Comparison of ENCODE assay signal across 27 cellular contexts in the genomic region with DNA sequence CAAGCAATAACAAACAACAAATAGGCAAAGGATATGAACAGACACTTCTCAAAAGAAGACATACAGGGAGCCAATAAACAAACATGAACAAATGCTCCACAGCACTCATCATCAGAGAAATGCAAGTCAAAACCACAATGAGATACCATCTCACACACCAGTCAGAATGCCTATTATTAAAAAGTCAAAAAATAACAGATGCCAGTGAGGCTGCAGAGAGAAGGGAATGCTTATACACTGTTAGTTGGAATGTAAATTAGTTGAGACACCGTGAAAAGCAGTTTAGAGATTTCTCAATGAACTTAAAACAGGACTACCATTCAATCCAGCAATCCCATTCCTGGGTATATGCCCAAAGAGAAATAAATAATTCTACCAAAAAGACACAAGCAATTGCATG.
"Had no signal": no experiment of that assay in that cellular context is flagged by ENCODE, and none has a peak within 500 bp of the region (broad histone marks: within the 10 kb centered on the region; RNA-seq: fewer than 3 reads in every experiment).

No MANE protein-coding gene starts in this region.

- H3K9me3 ChIP-seq: gastroesophageal sphincter, left lung, prostate gland, right atrium auricular region, stomach, thyroid gland, vagina had no signal

- H3K27me3 ChIP-seq: gastroesophageal sphincter, heart left ventricle, hepatocyte, left lung, right atrium auricular region, stomach, thyroid gland, vagina had no signal

- H3K36me3 Mint-ChIP-seq: stimulated activated effector memory CD8-positive, alpha-beta T cell treated with anti-CD3 and anti-CD28 coated beads, Interleukin-12 subunit alpha, Interleukin-12 subunit beta, amount 100 ng/mL, for 72 hours had no signal

- ATAC-seq: esophagus mucosa; gastroesophageal sphincter; heart left ventricle; left cardiac atrium; left lung; naive thymus-derived CD8-positive, alpha-beta T cell; sciatic nerve; stimulated activated effector memory CD8-positive, alpha-beta T cell treated with anti-CD3 and anti-CD28 coated beads, Interleukin-12 subunit alpha, Interleukin-12 subunit beta, amount 100 ng/mL, for 72 hours had no signal

- DNase-seq: effector CD8-positive, alpha-beta T cell; endodermal cell; foreskin fibroblast; heart left ventricle; left cardiac atrium; left lung; mesendoderm; midbrain; naive thymus-derived CD8-positive, alpha-beta T cell; nephron progenitor cell; nucleus accumbens; stimulated activated CD4-positive, alpha-beta T cell treated with anti-CD3 and anti-CD28 coated beads, Interleukin-2, amount 100 ng/mL, for 24 hours; stimulated activated CD4-positive, alpha-beta T cell treated with anti-CD3 and anti-CD28 coated beads, Interleukin-4, amount 100 ng/mL, for 24 hours; stimulated activated naive CD4-positive, alpha-beta T cell treated with Interleukin-2 at 50 U/mL for 16 hours; stomach; thyroid gland; trophoblast cell had no signal

- H2AFZ ChIP-seq: hepatocyte had no signal

- H3K27me3 Mint-ChIP-seq: dendritic cell treated with granulocyte-macrophage colony-stimulating factor and Interleukin-4, amounts not matched to agents 40 ng/mL and 50 ng/mL, for 4 days; naive thymus-derived CD8-positive, alpha-beta T cell had no signal

- H3K27ac Mint-ChIP-seq: dendritic cell treated with granulocyte-macrophage colony-stimulating factor and Interleukin-4, amounts not matched to agents 40 ng/mL and 50 ng/mL, for 4 days; endodermal cell; naive thymus-derived CD8-positive, alpha-beta T cell; nephron progenitor cell; stimulated activated effector memory CD8-positive, alpha-beta T cell treated with anti-CD3 and anti-CD28 coated beads, Interleukin-12 subunit alpha, Interleukin-12 subunit beta, amount 100 ng/mL, for 72 hours had no signal

- H3K4me3 ChIP-seq: gastroesophageal sphincter, heart left ventricle, hepatocyte, left lung, prostate gland, right atrium auricular region, stomach, thyroid gland, vagina had no signal

- H3K36me3 ChIP-seq: gastroesophageal sphincter, heart left ventricle, left lung, prostate gland, right atrium auricular region, stomach, thyroid gland, vagina had no signal

- H3K4me3 Mint-ChIP-seq: dendritic cell treated with granulocyte-macrophage colony-stimulating factor and Interleukin-4, amounts not matched to agents 40 ng/mL and 50 ng/mL, for 4 days; endodermal cell; naive thymus-derived CD8-positive, alpha-beta T cell; nephron progenitor cell; stimulated activated effector memory CD8-positive, alpha-beta T cell treated with anti-CD3 and anti-CD28 coated beads, Interleukin-12 subunit alpha, Interleukin-12 subunit beta, amount 100 ng/mL, for 72 hours had no signal

- H3K4me1 Mint-ChIP-seq: naive thymus-derived CD8-positive, alpha-beta T cell; nephron progenitor cell; stimulated activated effector memory CD8-positive, alpha-beta T cell treated with anti-CD3 and anti-CD28 coated beads, Interleukin-12 subunit alpha, Interleukin-12 subunit beta, amount 100 ng/mL, for 72 hours had no signal

- H3K4me1 ChIP-seq: gastroesophageal sphincter, heart left ventricle, left lung, prostate gland, right atrium auricular region, stomach, thyroid gland, vagina had no signal

- H3K9me3 Mint-ChIP-seq: dendritic cell treated with granulocyte-macrophage colony-stimulating factor and Interleukin-4, amounts not matched to agents 40 ng/mL and 50 ng/mL, for 4 days had no signal

- H3K27ac ChIP-seq: epithelial cell of prostate, gastroesophageal sphincter, heart left ventricle, hepatocyte, left lung, prostate gland, right atrium auricular region, stomach, thyroid gland, vagina had no signal

- H3K4me2 ChIP-seq: hepatocyte had no signal
